ENCODE assay signal across 1 cellular context in genomic region chr10:23198940-23199767, GRCh38.
TF ChIP-seq lines count a peak whose summit lies in the region.

No MANE protein-coding gene starts in this region.

TF ChIP-seq in H1, 55 proteins besides CTCF, POLR2A, EP300 and RAD21 (continued from another document):
- TF ChIP-seq ATF2 (IDR thresholded peaks at IDR 0.05; ENCODE audit: low read length) (no peak), TBP (IDR thresholded peaks at IDR 0.05; ENCODE audit: low read depth, low read length) (no peak), CBX5 (IDR thresholded peaks at IDR 0.05; ENCODE audit: low read depth, low read length) (no peak), CTBP2 (IDR thresholded peaks at IDR 0.05; ENCODE audit: borderline replicate concordance, insufficient read depth, insufficient read length, low read length) (peak; percentile 29), MAFK (IDR thresholded peaks at IDR 0.05; ENCODE audit: low read depth, low read length) (no peak), TCF12 (IDR thresholded peaks at IDR 0.05; ENCODE audit: low read depth, low read length) (no peak), CBX8 (IDR thresholded peaks at IDR 0.05; ENCODE audit: borderline replicate concordance, low read depth, low read length) (no peak), SAP30 (IDR thresholded peaks at IDR 0.05; ENCODE audit: insufficient read depth, insufficient replicate concordance, low read length) (no peak), RBBP5 (IDR thresholded peaks at IDR 0.05; ENCODE audit: borderline replicate concordance, low read depth, low read length) (peak; percentile 60; the same call in 1 of the 2 replicates), CEBPB (IDR thresholded peaks at IDR 0.05; ENCODE audit: low read depth, low read length) (no peak), EGR1 (IDR thresholded peaks at IDR 0.05; ENCODE audit: borderline replicate concordance, low read depth, low read length) (no peak), TAF7 (optimal IDR thresholded peaks at IDR 0.05; ENCODE audit: borderline replicate concordance, low read depth, low read length) (no peak), NRF1 (IDR thresholded peaks at IDR 0.05; ENCODE audit: low read depth, low read length) (peak; percentile 71), EZH2 (IDR thresholded peaks at IDR 0.05; ENCODE audit: low read depth, low read length, severe bottlenecking) (peak; percentile 86), SP2 (IDR thresholded peaks at IDR 0.05; ENCODE audit: low read length) (no peak), RXRA (IDR thresholded peaks at IDR 0.05; ENCODE audit: insufficient read depth, low read depth, low read length) (no peak), KDM4A (IDR thresholded peaks at IDR 0.05; ENCODE audit: low read depth, low read length, severe bottlenecking) (peak; percentile 70), SP4 (IDR thresholded peaks at IDR 0.05; ENCODE audit: low read length) (0 out of 2 replicates have a peak, but pooled peaks have one; percentile 16), SUZ12 (IDR thresholded peaks at IDR 0.05; ENCODE audit: low read length) (peak; percentile 86), PHF8 (conservative IDR thresholded peaks at IDR 0.05; ENCODE audit: low read depth, low read length) (no peak), ASH2L (IDR thresholded peaks at IDR 0.05; ENCODE audit: low read length) (peak; percentile 54), GTF2F1 (IDR thresholded peaks at IDR 0.05; ENCODE audit: borderline replicate concordance, low read depth, low read length) (no peak), E2F6 (IDR thresholded peaks at IDR 0.05) (no peak; the same call in 1 of the 2 replicates), HDAC6 (IDR thresholded peaks at IDR 0.05; ENCODE audit: low read depth, low read length) (no peak), RNF2 (IDR thresholded peaks at IDR 0.05; ENCODE audit: borderline replicate concordance, low read depth, low read length, missing control alignments, poor library complexity, severe bottlenecking) (peak; percentile 68)
- TF ChIP-seq, protein P1, sequence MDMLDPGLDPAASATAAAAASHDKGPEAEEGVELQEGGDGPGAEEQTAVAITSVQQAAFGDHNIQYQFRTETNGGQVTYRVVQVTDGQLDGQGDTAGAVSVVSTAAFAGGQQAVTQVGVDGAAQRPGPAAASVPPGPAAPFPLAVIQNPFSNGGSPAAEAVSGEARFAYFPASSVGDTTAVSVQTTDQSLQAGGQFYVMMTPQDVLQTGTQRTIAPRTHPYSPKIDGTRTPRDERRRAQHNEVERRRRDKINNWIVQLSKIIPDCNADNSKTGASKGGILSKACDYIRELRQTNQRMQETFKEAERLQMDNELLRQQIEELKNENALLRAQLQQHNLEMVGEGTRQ (IDR thresholded peaks at IDR 0.05; ENCODE audit: low read length), result no peak
